Comparison of ENCODE assay signal across 8 cellular contexts in the genomic region with DNA sequence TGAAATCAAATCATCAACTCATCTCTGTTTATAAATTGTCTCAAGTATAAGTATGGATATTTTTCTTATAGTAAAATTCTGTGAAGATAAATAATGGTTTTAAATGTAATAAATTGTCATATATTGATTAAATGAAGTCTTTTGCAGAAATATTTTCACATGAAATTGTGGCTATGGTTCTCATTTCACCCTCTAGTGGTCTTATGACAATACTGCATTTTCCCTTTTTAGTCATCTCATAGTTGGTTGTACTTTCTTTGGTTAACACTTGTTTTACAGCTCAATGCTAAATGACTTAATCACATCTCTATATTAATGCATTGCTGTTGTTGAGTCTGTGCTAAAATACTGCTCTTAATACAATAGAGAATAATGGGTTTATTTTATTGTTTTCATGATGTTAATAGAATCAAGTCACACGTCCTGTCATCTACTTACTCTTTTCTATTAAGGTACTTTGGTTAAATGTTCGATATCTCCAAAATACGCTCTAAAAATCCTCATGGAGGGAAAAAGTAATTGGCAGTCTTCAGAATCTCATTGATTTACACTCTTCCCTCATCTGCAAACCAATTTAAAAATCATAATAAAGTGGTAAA. TPM values are rescaled to one million over a fixed set of nuclear protein-coding genes. Genes with fewer than 3 reads are reported as not detected.
DNase-seq lines count a peak whose midpoint lies in the region; FAIRE-seq and TF ChIP-seq lines count a peak whose summit lies in the region.

No MANE protein-coding gene starts in this region.

- peaks cover 6% of the 10 kb centered on the region for H3K9me3 Mint-ChIP-seq in activated T-cell treated with anti-CD3 and anti-CD28 coated beads, Interleukin-2, amount 50 U/mL, for 24 hours

- no peak for FAIRE-seq in GM12891 (lab: Jason Lieb, UNC)

- TF ChIP-seq CTCF in HFF-Myc (IDR thresholded peaks at IDR 0.05; ENCODE audit: low read depth, low read length, missing control alignments) (peak; percentile 43), epithelial cell of esophagus (IDR thresholded peaks at IDR 0.05; ENCODE audit: insufficient read depth, low read depth, low read length, missing control alignments) (peak; percentile 64), prostate gland (IDR thresholded peaks at IDR 0.05) (peak; percentile 14 to 68 (median 60))

- H3K4me3 Mint-ChIP-seq in activated T-cell treated with anti-CD3 and anti-CD28 coated beads, Interleukin-2, amount 50 U/mL, for 24 hours, result no peak overlapping the region

- no peaks in the 10 kb centered on the region for H3K4me1 Mint-ChIP-seq in activated T-cell treated with anti-CD3 and anti-CD28 coated beads, Interleukin-2, amount 50 U/mL, for 24 hours (ENCODE audit: low read depth)

- H3K4me1 ChIP-seq in prostate gland (replicated peaks), result no peaks in the 10 kb centered on the region

- no peak overlapping the region for H3K27ac Mint-ChIP-seq in activated T-cell treated with anti-CD3 and anti-CD28 coated beads, Interleukin-2, amount 50 U/mL, for 24 hours

- TF ChIP-seq POLR2A in prostate gland (IDR thresholded peaks at IDR 0.05), result no peak
- no peak for TF ChIP-seq POLR2A in GM12891 (IDR thresholded peaks at IDR 0.05; ENCODE audit: low read depth, low read length)

- 88% methylated on average over 3 of the region's 3 CpGs for WGBS in prostate gland

- H3K27me3 Mint-ChIP-seq in activated T-cell treated with anti-CD3 and anti-CD28 coated beads, Interleukin-2, amount 50 U/mL, for 24 hours, result no peaks in the 10 kb centered on the region

- no peak overlapping the region for H3K27ac ChIP-seq in prostate gland

- intact Hi-C loops in prostate gland (cut with DNase I), result loop anchor here (10.0 kb wide), 1 partner anchor 437 kb away; no protein-coding TSS in a partner anchor

- H3K4me3 ChIP-seq in HFF-Myc (replicated peaks; ENCODE audit: low read depth, low read length), result no peak overlapping the region
- no peak overlapping the region for H3K4me3 ChIP-seq in epithelial cell of esophagus (ENCODE audit: low read length)
- H3K4me3 ChIP-seq in prostate gland, result no peak overlapping the region

- DNase-seq in NCI-H2107 treated with DMSO at 0.1 percent for 48 hours (lab: John Stamatoyannopoulos, UW; ENCODE audit: unreplicated experiment) (peak; percentile 58), NCI-H2107 (lab: John Stamatoyannopoulos, UW) (no peak), HFF-Myc (ENCODE audit: extremely low read depth, low read depth) (no peak), NCI-H748 treated with DMSO at 0.1 percent for 48 hours (lab: John Stamatoyannopoulos, UW) (peak; percentile 29), epithelial cell of esophagus (ENCODE audit: low read depth) (peak; percentile 30), prostate gland (ENCODE audit: low spot score) (no peak), GM12891 (ENCODE audit: insufficient read length, low spot score) (no peak)
- DNase-seq in activated T-cell treated with anti-CD3 and anti-CD28 coated beads, Interleukin-2, amount 50 U/mL, for 24 hours, result no peak

- no peaks in the 10 kb centered on the region for H3K36me3 ChIP-seq in prostate gland

- H3K9me3 ChIP-seq in prostate gland, result no peaks in the 10 kb centered on the region

- no peaks in the 10 kb centered on the region for H3K36me3 Mint-ChIP-seq in activated T-cell treated with anti-CD3 and anti-CD28 coated beads, Interleukin-2, amount 50 U/mL, for 24 hours (ENCODE audit: low read depth)

- H3K27me3 ChIP-seq in prostate gland (replicated peaks; ENCODE audit: insufficient read depth), result no peaks in the 10 kb centered on the region

TF ChIP-seq in GM12891, 5 proteins besides CTCF, POLR2A, EP300 and RAD21:
- TF ChIP-seq POLR2AphosphoS5 (IDR thresholded peaks at IDR 0.05; ENCODE audit: low read depth, low read length) (no peak), TAF1 (IDR thresholded peaks at IDR 0.05; ENCODE audit: low read depth, low read length) (no peak), PAX5 (IDR thresholded peaks at IDR 0.05; ENCODE audit: insufficient read depth, low read length, severe bottlenecking) (no peak), SPI1 (IDR thresholded peaks at IDR 0.05; ENCODE audit: low read depth, low read length) (no peak), POU2F2 (IDR thresholded peaks at IDR 0.05; ENCODE audit: low read depth, low read length) (no peak)

RNA-seq across cellular contexts. Expression of a gene that starts 38.0 kb away (rescaled TPM):
- total RNA-seq in prostate gland, result 10 to 100 TPM; 16.9 to 24.4 TPM
- not detected for polyA plus RNA-seq in GM12891 (2012; ENCODE audit: low read depth, missing spikeins)

Comparison
In these comparisons a context has a peak if more than half of its experiments do, and no peak if none do; other contexts are left out.
1. DNase-seq: peak in NCI-H2107 treated with DMSO at 0.1 percent for 48 hours (single experiment), NCI-H748 treated with DMSO at 0.1 percent for 48 hours (single experiment) and epithelial cell of esophagus (single experiment); none in NCI-H2107 (single experiment), HFF-Myc (single experiment), prostate gland (single experiment), activated T-cell treated with anti-CD3 and anti-CD28 coated beads, Interleukin-2, amount 50 U/mL, for 24 hours (single experiment) and GM12891 (single experiment).
2. Peak in every context shown above with its lines, with median percentiles within 50 percentile points of each other: CTCF ChIP-seq.